In the genomic region with DNA sequence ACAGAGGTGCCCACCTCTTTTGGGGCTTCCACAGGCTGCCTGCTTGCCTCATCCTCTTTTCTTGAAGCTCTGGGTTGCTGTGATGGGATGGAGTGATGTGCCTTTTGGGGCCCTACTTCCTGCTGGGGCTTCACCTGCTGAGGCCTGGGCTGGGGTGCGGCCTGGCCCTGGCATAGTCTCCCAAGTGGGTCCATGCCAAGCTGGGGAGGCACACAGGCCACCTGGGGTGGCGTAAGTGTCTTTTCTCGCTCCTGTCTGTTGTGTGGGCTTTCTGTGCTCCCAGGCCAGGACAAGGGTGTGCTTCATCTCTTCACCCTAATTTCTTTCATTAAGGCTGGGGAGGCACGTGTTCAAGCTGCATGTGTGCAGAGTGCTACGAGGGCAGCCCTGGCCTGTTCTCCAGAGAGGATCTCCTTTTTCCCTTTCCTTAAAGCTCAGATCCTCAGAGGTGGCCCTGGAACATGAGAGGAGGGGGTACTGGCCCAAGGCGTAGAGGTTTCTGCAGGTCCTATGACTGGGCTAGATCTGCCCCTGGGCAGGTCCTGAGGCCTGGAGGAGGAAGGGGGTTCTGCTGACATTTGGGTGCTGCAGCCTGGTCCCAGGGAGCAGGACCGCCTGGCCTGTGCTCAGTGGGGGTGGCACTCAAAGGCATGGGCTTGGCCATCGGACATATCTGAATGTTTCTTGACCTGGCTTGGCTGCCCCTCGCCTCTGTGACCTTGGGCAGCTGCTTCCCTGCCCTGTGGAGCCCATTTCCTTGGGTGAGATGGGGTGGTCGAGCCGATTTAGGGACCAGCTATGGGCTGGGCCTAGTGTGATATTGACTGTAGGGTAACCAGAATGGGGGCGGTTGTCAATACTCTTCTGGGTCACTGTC, we compare ENCODE assay signal across 18 cellular contexts. TPM values are rescaled to one million over a fixed set of nuclear protein-coding genes. Genes with fewer than 3 reads are reported as not detected.
DNase-seq lines count a peak whose midpoint lies in the region; ATAC-seq and TF ChIP-seq lines count a peak whose summit lies in the region.
"Had no signal": no experiment of that assay in that cellular context is flagged by ENCODE, and none has a peak within 500 bp of the region (broad histone marks: within the 10 kb centered on the region; RNA-seq: fewer than 3 reads in every experiment).

No MANE protein-coding gene starts in this region.

- H3K27ac Mint-ChIP-seq in osteocyte (ENCODE audit: unreplicated experiment) (no peak overlapping the region), chondrocyte (ENCODE audit: unreplicated experiment) (no peak overlapping the region)
- H3K27ac Mint-ChIP-seq: B cell; CD8-positive, alpha-beta T cell had no signal

- H3K36me3 Mint-ChIP-seq in osteocyte (ENCODE audit: unreplicated experiment) (no peaks in the 10 kb centered on the region), chondrocyte (ENCODE audit: low read depth) (no peaks in the 10 kb centered on the region)
- H3K36me3 Mint-ChIP-seq: CD8-positive, alpha-beta T cell had no signal

- no peaks in the 10 kb centered on the region for H3K36me3 ChIP-seq in heart right ventricle
- H3K36me3 ChIP-seq: BLaER1 treated with 17β-estradiol and CSF1 and Interleukin-3, amounts not matched to agents 10 nM and 100 nM had no signal

- H3K9me3 Mint-ChIP-seq in osteocyte (ENCODE audit: unreplicated experiment) (no peaks in the 10 kb centered on the region), chondrocyte (ENCODE audit: low read depth) (no peaks in the 10 kb centered on the region)
- H3K9me3 Mint-ChIP-seq: CD8-positive, alpha-beta T cell had no signal

- no peak overlapping the region for H3K27ac ChIP-seq in heart right ventricle
- H3K27ac ChIP-seq: GM23248, HL-60 had no signal

- H3K4me3 ChIP-seq in heart right ventricle = no peak overlapping the region
- H3K4me3 ChIP-seq: BLaER1 treated with 17β-estradiol and CSF1 and Interleukin-3, amounts not matched to agents 10 nM and 100 nM; GM12878; GM23248 had no signal

- DNase-seq in Right ventricle myocardium inferior (ENCODE audit: missing footprints) (no peak), heart right ventricle (no peak), mesenteric fat pad (ENCODE audit: low spot score) (peak; percentile 85), osteocyte (ENCODE audit: extremely low spot score, unreplicated experiment) (peak; percentile 78), chondrocyte (ENCODE audit: low spot score) (no peak), NCI-H345 treated with DMSO at 0.1 percent for 48 hours (lab: John Stamatoyannopoulos, UW; ENCODE audit: unreplicated experiment) (no peak)
- DNase-seq: CD8-positive, alpha-beta T cell; DMS 273 treated with DMSO at 0.1 percent for 48 hours; EL; HCEC 1CT had no signal

- WGBS in heart right ventricle, 2 donors = 96% methylated on average over 12 of the region's 12 CpGs

- H3K4me1 Mint-ChIP-seq in osteocyte (ENCODE audit: unreplicated experiment) (no peaks in the 10 kb centered on the region), chondrocyte (ENCODE audit: low read depth) (no peaks in the 10 kb centered on the region)

- H3K27me3 Mint-ChIP-seq in osteocyte (ENCODE audit: unreplicated experiment) (peaks cover 8% of the 10 kb centered on the region), chondrocyte (ENCODE audit: low read depth) (peaks cover 18% of the 10 kb centered on the region)

- ATAC-seq in Right ventricle myocardium inferior (peak; percentile 32), heart right ventricle (no peak), GM21786 (IDR thresholded peaks at IDR 0.05; ENCODE audit: unreplicated experiment) (no peak)
- ATAC-seq: CD8-positive, alpha-beta T cell had no signal

- H3K4me3 Mint-ChIP-seq in osteocyte (ENCODE audit: unreplicated experiment) (no peak overlapping the region), chondrocyte (ENCODE audit: unreplicated experiment) (no peak overlapping the region)
- H3K4me3 Mint-ChIP-seq: B cell; CD8-positive, alpha-beta T cell had no signal

- H3K27me3 ChIP-seq in heart right ventricle = peaks cover 0 to 25% (median 16%) of the 10 kb centered on the region in 7 donors

- peaks cover 0 to 11% (median 0%) of the 10 kb centered on the region in 9 donors for H3K4me1 ChIP-seq in heart right ventricle

- TF ChIP-seq CTCF in heart right ventricle (IDR thresholded peaks at IDR 0.05) = no peak
- TF ChIP-seq CTCF in osteocyte (IDR thresholded peaks at IDR 0.05) = no peak
- no peak for TF ChIP-seq CTCF in chondrocyte (IDR thresholded peaks at IDR 0.05)

- intact Hi-C loops in Right ventricle myocardium inferior (cut with DNase I) (no loop called here), heart right ventricle (cut with DNase I) (no loop called here)

- H3K9me3 ChIP-seq in heart right ventricle = no peaks in the 10 kb centered on the region

RNA-seq across cellular contexts. Expression of gene RNF17, which starts 23.7 kb away (rescaled TPM):
- total RNA-seq in Right ventricle myocardium inferior (not detected), heart right ventricle (under 1 TPM in 1 of 10 donors, not detected in 9; 0.13 TPM), mesenteric fat pad (0.58 TPM), osteocyte (not detected in 2 replicates), chondrocyte (not detected in 3 replicates)
- polyA plus RNA-seq in heart right ventricle = under 1 TPM in 1 of 2 donors, not detected in 1; 0.14 TPM
- total RNA-seq: A172; B cell; CD8-positive, alpha-beta T cell; G401; GM12878; GM23248 had no signal
- polyA plus RNA-seq: GM12878, GM23248 had no signal

Comparison
In these comparisons a context has a peak if more than half of its experiments do, and no peak if none do; other contexts are left out.
1. DNase-seq: peak in mesenteric fat pad (single experiment) and osteocyte (single experiment); none in Right ventricle myocardium inferior (single experiment), heart right ventricle (0 of 2), chondrocyte (single experiment) and NCI-H345 treated with DMSO at 0.1 percent for 48 hours (single experiment).